ENCODE assay signal across 8 cellular contexts in genomic region chr3:120092444-120092843, GRCh38. TPM values are rescaled to one million over a fixed set of nuclear protein-coding genes. Genes with fewer than 3 reads are reported as not detected.
DNase-seq lines count a peak whose midpoint lies in the region; ATAC-seq and TF ChIP-seq lines count a peak whose summit lies in the region.

No MANE protein-coding gene starts in this region.

- H3K4me1 ChIP-seq in HUES64 (ENCODE audit: insufficient read depth, low read length) (peaks cover 21% of the 10 kb centered on the region), mucosa of stomach (ENCODE audit: control insufficient read depth, insufficient read depth, low read length) (peaks cover 5% of the 10 kb centered on the region)

- ATAC-seq in GM19463 (IDR thresholded peaks at IDR 0.05; ENCODE audit: unreplicated experiment): no peak

- no peaks in the 10 kb centered on the region for H3K9me3 ChIP-seq in HUES64 (ENCODE audit: insufficient read depth, low read depth, low read length)
- no peaks in the 10 kb centered on the region for H3K9me3 ChIP-seq in mucosa of stomach (ENCODE audit: control insufficient read depth, low read length)

- WGBS in HUES64: 0% methylated on average over 1 of the region's 2 CpGs

- H3K36me3 ChIP-seq in HUES64 (ENCODE audit: insufficient read depth, low read length): no peaks in the 10 kb centered on the region
- H3K36me3 ChIP-seq in mucosa of stomach (ENCODE audit: control insufficient read depth, insufficient read depth, low read length): no peaks in the 10 kb centered on the region

- peak overlapping the region; percentile 75 for H3K4me3 ChIP-seq in AG04449 (ENCODE audit: low read depth, low read length)
- peak overlapping the region; percentile 95 for H3K4me3 ChIP-seq in HUES64 (ENCODE audit: low read length)
- H3K4me3 ChIP-seq in coronary artery: peak overlapping the region; percentile 93
- H3K4me3 ChIP-seq in mucosa of stomach (ENCODE audit: low read length): peak overlapping the region; percentile 60

- H3K4me3 Mint-ChIP-seq in mesothelial cell of epicardium: no peak overlapping the region

- TF ChIP-seq CTCF in AG04449 (IDR thresholded peaks at IDR 0.05; ENCODE audit: insufficient read depth, low read length, missing control alignments): no peak
- no peak for TF ChIP-seq CTCF in coronary artery (IDR thresholded peaks at IDR 0.05)
- TF ChIP-seq CTCF in mesothelial cell of epicardium (IDR thresholded peaks at IDR 0.05; ENCODE audit: unreplicated experiment): no peak

- H3K27me3 ChIP-seq in HUES64 (ENCODE audit: insufficient read depth, low read length) (no peaks in the 10 kb centered on the region), mucosa of stomach (ENCODE audit: control insufficient read depth, insufficient read depth, low read length) (no peaks in the 10 kb centered on the region)

- peaks cover 3% of the 10 kb centered on the region for H3K36me3 Mint-ChIP-seq in mesothelial cell of epicardium

- DNase-seq in AG04449 (ENCODE audit: low read depth, low spot score) (no peak), coronary artery (ENCODE audit: low spot score) (no peak), kidney glomerular epithelial cell (lab: John Stamatoyannopoulos, UW) (no peak), mesothelial cell of epicardium (ENCODE audit: low spot score in 2 of 2, unreplicated experiment in 2 of 2) (no peak)
- DNase-seq in activated naive CD4-positive, alpha-beta T cell (lab: John Stamatoyannopoulos, UW): no peak

- H3K9ac ChIP-seq in HUES64 (ENCODE audit: low read depth, low read length) (peak overlapping the region; percentile 91; the same call in 1 of the 2 replicates), mucosa of stomach (ENCODE audit: low read length) (peak overlapping the region; percentile 85)

- H3K27ac ChIP-seq in HUES64 (ENCODE audit: low read depth, low read length) (no peak overlapping the region), coronary artery (no peak overlapping the region)

- H3K4me1 Mint-ChIP-seq in mesothelial cell of epicardium: peaks cover 26% of the 10 kb centered on the region

- CTCF ChIA-PET in AG04449 (lab: Yijun Ruan, JAX): interaction anchor here (1.0 to 3.4 kb wide), 4 partner anchors 91 to 201 kb away, joined by 3 to 15 read pairs (median 4); no protein-coding TSS in a partner anchor

- H3K27ac Mint-ChIP-seq in mesothelial cell of epicardium: no peak overlapping the region

- no peaks in the 10 kb centered on the region for H3K9me3 Mint-ChIP-seq in mesothelial cell of epicardium

- POLR2A ChIA-PET in AG04449 (lab: Yijun Ruan, JAX): no interaction called here

- H3K27me3 Mint-ChIP-seq in mesothelial cell of epicardium (ENCODE audit: low read depth): no peaks in the 10 kb centered on the region

RNA-seq across cellular contexts. Expression of gene GSK3B, which starts 1.8 kb away (rescaled TPM):
- 39.3 TPM for polyA plus RNA-seq in HUES64 (2013, experiment 1 of 2)
- 38.3 TPM for polyA plus RNA-seq in HUES64 (2013, experiment 2 of 2)
- 65.4 to 72.8 TPM (median 72.4 TPM) in 3 replicates for total RNA-seq in mesothelial cell of epicardium
